ENCODE assay signal across 31 cellular contexts in the genomic region with DNA sequence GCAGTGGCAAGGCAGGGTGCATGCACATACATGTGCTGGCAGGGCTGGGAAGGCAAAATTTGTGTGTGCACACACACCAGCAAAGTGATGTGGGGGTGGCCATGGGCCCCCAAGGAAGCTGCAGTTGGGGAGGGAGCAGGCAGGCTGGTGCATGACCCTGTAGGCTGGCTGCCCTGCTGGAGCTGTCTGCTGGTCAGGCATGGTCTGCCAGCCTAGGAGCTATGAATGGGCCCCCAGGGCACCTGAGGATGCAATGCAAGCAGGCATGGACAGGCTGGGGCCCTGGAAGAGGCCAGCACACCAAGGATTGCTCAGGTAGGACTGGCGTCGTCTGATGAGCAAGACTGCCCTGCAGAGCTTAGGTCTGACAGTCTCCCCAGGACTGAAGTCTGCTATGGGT. TPM values are rescaled to one million over a fixed set of nuclear protein-coding genes. Genes with fewer than 3 reads are reported as not detected.
"Had no signal": no experiment of that assay in that cellular context is flagged by ENCODE, and none has a peak within 500 bp of the region (broad histone marks: within the 10 kb centered on the region; RNA-seq: fewer than 3 reads in every experiment).

No MANE protein-coding gene starts in this region.

- H3K4me3 Mint-ChIP-seq: activated CD4-positive, alpha-beta T cell treated with anti-CD3 and anti-CD28 coated beads, Interleukin-2, amount 10 ng/mL, durations not matched to agents 7 days and 5 days; activated CD8-positive, alpha-beta memory T cell treated with anti-CD3 and anti-CD28 coated beads, Interleukin-2, amount 10 ng/mL, durations not matched to agents 7 days and 5 days; activated CD8-positive, alpha-beta T cell treated with anti-CD3 and anti-CD28 coated beads for 36 hours; nephron progenitor cell had no signal

- H3K4me3 ChIP-seq: breast epithelium, left lung, skin epidermis, tibial nerve, vagina had no signal

- H3K36me3 Mint-ChIP-seq: activated CD8-positive, alpha-beta memory T cell treated with anti-CD3 and anti-CD28 coated beads, Interleukin-2, amount 10 ng/mL, durations not matched to agents 7 days and 5 days; activated naive CD4-positive, alpha-beta T cell treated with anti-CD3 and anti-CD28 coated beads, Interleukin-2, amount 50 U/mL, for 72 hours had no signal

- H3K27me3 Mint-ChIP-seq: activated CD4-positive, alpha-beta T cell treated with anti-CD3 and anti-CD28 coated beads, Interleukin-2, amount 10 ng/mL, durations not matched to agents 7 days and 5 days; activated CD8-positive, alpha-beta memory T cell treated with anti-CD3 and anti-CD28 coated beads, Interleukin-2, amount 10 ng/mL, durations not matched to agents 7 days and 5 days; activated CD8-positive, alpha-beta T cell treated with anti-CD3 and anti-CD28 coated beads for 36 hours had no signal

- H3K27ac Mint-ChIP-seq: activated CD4-positive, alpha-beta T cell treated with anti-CD3 and anti-CD28 coated beads, Interleukin-2, amount 10 ng/mL, durations not matched to agents 7 days and 5 days; activated CD8-positive, alpha-beta memory T cell treated with anti-CD3 and anti-CD28 coated beads, Interleukin-2, amount 10 ng/mL, durations not matched to agents 7 days and 5 days; activated CD8-positive, alpha-beta T cell treated with anti-CD3 and anti-CD28 coated beads for 36 hours; activated naive CD4-positive, alpha-beta T cell treated with anti-CD3 and anti-CD28 coated beads, Interleukin-2, amount 50 U/mL, for 72 hours had no signal

- H3K4me1 Mint-ChIP-seq: activated CD4-positive, alpha-beta T cell treated with anti-CD3 and anti-CD28 coated beads, Interleukin-2, amount 10 ng/mL, durations not matched to agents 7 days and 5 days; activated CD8-positive, alpha-beta memory T cell treated with anti-CD3 and anti-CD28 coated beads, Interleukin-2, amount 10 ng/mL, durations not matched to agents 7 days and 5 days; nephron progenitor cell had no signal

- H3K4me1 ChIP-seq: breast epithelium, left lung, parathyroid adenoma, tibial nerve, vagina had no signal

- H3K27me3 ChIP-seq: breast epithelium, left lung, tibial nerve, vagina had no signal

- DNase-seq: activated CD4-positive, alpha-beta T cell treated with anti-CD3 and anti-CD28 coated beads, Interleukin-2, amount 10 ng/mL, durations not matched to agents 7 days and 5 days; activated CD4-positive, CD25-positive, alpha-beta regulatory T cell treated with anti-CD3 and anti-CD28 coated beads, Interleukin-2, amount 50 U/mL, for 72 hours; activated CD8-positive, alpha-beta memory T cell treated with anti-CD3 and anti-CD28 coated beads, Interleukin-2, amount 10 ng/mL, durations not matched to agents 7 days and 5 days; activated CD8-positive, alpha-beta T cell treated with anti-CD3 and anti-CD28 coated beads for 36 hours; activated gamma-delta T cell; activated T-cell treated with anti-CD3 and anti-CD28 coated beads for 4 hours; cerebellar nuclear complex; cortex of kidney; foreskin fibroblast; kidney glomerular epithelial cell; left lung; nephron progenitor cell; nucleus accumbens; stimulated activated CD4-positive, alpha-beta T cell treated with anti-CD3 and anti-CD28 coated beads, Interleukin-2, amount 100 ng/mL, for 24 hours; stimulated activated naive CD4-positive, alpha-beta T cell treated with Interleukin-2 at 50 U/mL for 16 hours; substantia nigra; T-helper 1 cell; WERI-Rb-1 had no signal

- H3K9me3 ChIP-seq: vagina had no signal

- ATAC-seq: activated CD8-positive, alpha-beta memory T cell treated with anti-CD3 and anti-CD28 coated beads, Interleukin-2, amount 10 ng/mL, durations not matched to agents 7 days and 5 days; activated CD8-positive, alpha-beta T cell treated with anti-CD3 and anti-CD28 coated beads for 36 hours; activated naive CD4-positive, alpha-beta T cell treated with anti-CD3 and anti-CD28 coated beads, Interleukin-2, amount 50 U/mL, for 72 hours; left lung; right cardiac atrium had no signal

- H3K27ac ChIP-seq: breast epithelium, left lung, parathyroid adenoma, skin epidermis, tibial nerve, vagina, WERI-Rb-1 had no signal

- H3K36me3 ChIP-seq: breast epithelium, left lung, tibial nerve, vagina, WERI-Rb-1 had no signal

RNA-seq across cellular contexts. Expression of gene PPP1R3A, which starts 18.2 kb away (rescaled TPM):
- total RNA-seq: activated CD4-positive, alpha-beta T cell treated with anti-CD3 and anti-CD28 coated beads, Interleukin-2, amount 10 ng/mL, durations not matched to agents 7 days and 5 days; activated CD8-positive, alpha-beta memory T cell treated with anti-CD3 and anti-CD28 coated beads, Interleukin-2, amount 10 ng/mL, durations not matched to agents 7 days and 5 days; activated CD8-positive, alpha-beta T cell treated with anti-CD3 and anti-CD28 coated beads for 36 hours; activated naive CD4-positive, alpha-beta T cell treated with anti-CD3 and anti-CD28 coated beads, Interleukin-2, amount 50 U/mL, for 72 hours; astrocyte; breast epithelium; epithelial cell of proximal tubule; fibroblast of lung; mononuclear cell; pulmonary artery endothelial cell; tibial nerve; vagina had no signal
- polyA plus RNA-seq: adipose tissue, fibroblast of lung had no signal
